31 cellular contexts compared by ENCODE assay signal in the genomic region with DNA sequence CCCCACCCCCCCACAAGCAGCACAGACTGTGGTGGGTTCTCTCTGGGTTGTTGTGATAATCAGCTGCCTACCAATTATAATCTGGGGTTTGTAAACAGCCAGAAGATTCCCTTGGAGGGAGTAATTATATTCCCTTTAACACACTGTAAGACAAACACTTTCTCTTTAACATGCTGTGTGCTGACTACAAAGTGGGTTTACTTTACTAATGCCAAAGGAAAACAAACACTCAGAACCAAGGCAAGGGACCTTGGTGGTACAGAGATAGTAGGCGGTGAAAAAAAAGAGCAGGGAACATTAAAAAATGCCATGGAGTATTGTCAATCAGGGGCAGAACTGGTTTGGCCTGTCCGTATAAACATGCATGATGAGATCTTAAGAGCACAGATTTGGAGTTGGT. TPM values are rescaled to one million over a fixed set of nuclear protein-coding genes. Genes with fewer than 3 reads are reported as not detected.
"Had no signal": no experiment of that assay in that cellular context is flagged by ENCODE, and none has a peak within 500 bp of the region (broad histone marks: within the 10 kb centered on the region; RNA-seq: fewer than 3 reads in every experiment).

No MANE protein-coding gene starts in this region.

- H3K27ac ChIP-seq: ascending aorta, breast epithelium, cardiac muscle cell, colonic mucosa, esophagus muscularis mucosa, foreskin keratinocyte, gastrocnemius medialis, heart left ventricle had no signal

- H3K4me3 Mint-ChIP-seq: activated CD4-positive, alpha-beta memory T cell treated with anti-CD3 and anti-CD28 coated beads, Interleukin-2, amount 10 ng/mL, durations not matched to agents 7 days and 5 days; activated CD4-positive, alpha-beta T cell treated with anti-CD3 and anti-CD28 coated beads, Interleukin-2, amount 10 ng/mL, durations not matched to agents 7 days and 5 days; activated naive CD4-positive, alpha-beta T cell treated with anti-CD3 and anti-CD28 coated beads, Interleukin-2, amount 10 ng/mL, durations not matched to agents 7 days and 5 days; activated naive CD8-positive, alpha-beta T cell treated with anti-CD3 and anti-CD28 coated beads, Interleukin-2, amount 10 ng/mL, durations not matched to agents 7 days and 5 days; activated T-cell treated with anti-CD3 and anti-CD28 coated beads, Interleukin-2, amount 50 U/mL, for 24 hours; activated T-cell treated with anti-CD3 and anti-CD28 coated beads, Interleukin-2, amount 50 U/mL, for 72 hours; endodermal cell; WTC11 had no signal

- H3K27me3 ChIP-seq: ascending aorta had no signal

- H3K9me3 ChIP-seq: ascending aorta, breast epithelium, colonic mucosa, esophagus muscularis mucosa, gastrocnemius medialis, heart left ventricle had no signal

- H3K4me1 Mint-ChIP-seq: activated naive CD8-positive, alpha-beta T cell treated with anti-CD3 and anti-CD28 coated beads, Interleukin-2, amount 10 ng/mL, durations not matched to agents 7 days and 5 days had no signal

- H3K9me3 Mint-ChIP-seq: activated CD4-positive, alpha-beta memory T cell treated with anti-CD3 and anti-CD28 coated beads, Interleukin-2, amount 10 ng/mL, durations not matched to agents 7 days and 5 days; activated CD4-positive, alpha-beta T cell treated with anti-CD3 and anti-CD28 coated beads, Interleukin-2, amount 10 ng/mL, durations not matched to agents 7 days and 5 days; activated naive CD4-positive, alpha-beta T cell treated with anti-CD3 and anti-CD28 coated beads, Interleukin-2, amount 10 ng/mL, durations not matched to agents 7 days and 5 days; activated naive CD4-positive, alpha-beta T cell treated with anti-CD3 and anti-CD28 coated beads, Interleukin-2, amount 50 U/mL, for 72 hours; activated naive CD8-positive, alpha-beta T cell treated with anti-CD3 and anti-CD28 coated beads, Interleukin-2, amount 10 ng/mL, durations not matched to agents 7 days and 5 days; activated T-cell treated with anti-CD3 and anti-CD28 coated beads, Interleukin-2, amount 50 U/mL, for 24 hours; activated T-cell treated with anti-CD3 and anti-CD28 coated beads, Interleukin-2, amount 50 U/mL, for 72 hours; brain had no signal

- ATAC-seq: activated naive CD4-positive, alpha-beta T cell treated with anti-CD3 and anti-CD28 coated beads, Interleukin-2, amount 50 U/mL, for 72 hours; activated T-cell treated with anti-CD3 and anti-CD28 coated beads, Interleukin-2, amount 50 U/mL, for 72 hours; foreskin keratinocyte; gastrocnemius medialis; heart left ventricle; WTC11 had no signal

- H3K4me3 ChIP-seq: ascending aorta, breast epithelium, cardiac muscle cell, colonic mucosa, esophagus muscularis mucosa, gastrocnemius medialis, heart left ventricle had no signal

- DNase-seq: activated CD4-positive, alpha-beta memory T cell treated with anti-CD3 and anti-CD28 coated beads, Interleukin-2, amount 10 ng/mL, durations not matched to agents 7 days and 5 days; activated CD4-positive, alpha-beta T cell treated with anti-CD3 and anti-CD28 coated beads for 1 hour; activated CD4-positive, alpha-beta T cell treated with anti-CD3 and anti-CD28 coated beads for 4 hours; activated CD4-positive, alpha-beta T cell treated with anti-CD3 and anti-CD28 coated beads, Interleukin-2, amount 10 ng/mL, durations not matched to agents 7 days and 5 days; activated CD4-positive, alpha-beta T cell treated with anti-CD3 and anti-CD28 coated beads, Interleukin-2, amount 50 U/mL, for 4 hours; activated CD8-positive, alpha-beta memory T cell treated with anti-CD3 and anti-CD28 coated beads, Interleukin-2, amount 50 U/mL, for 48 hours; activated gamma-delta T cell; activated naive CD4-positive, alpha-beta T cell; activated naive CD4-positive, alpha-beta T cell treated with anti-CD3 and anti-CD28 coated beads, Interleukin-2, amount 10 ng/mL, durations not matched to agents 7 days and 5 days; activated naive CD8-positive, alpha-beta T cell treated with anti-CD3 and anti-CD28 coated beads, Interleukin-2, amount 10 ng/mL, durations not matched to agents 7 days and 5 days; activated T-cell treated with anti-CD3 and anti-CD28 coated beads for 4 hours; activated T-cell treated with anti-CD3 and anti-CD28 coated beads, Interleukin-2, amount 50 U/mL, for 24 hours; activated T-cell treated with anti-CD3 and anti-CD28 coated beads, Interleukin-2, amount 50 U/mL, for 72 hours; central memory CD4-positive, alpha-beta T cell; cerebellar nuclear complex; colonic mucosa; effector CD8-positive, alpha-beta T cell; endodermal cell; erythroblast; foreskin keratinocyte; gastrocnemius medialis; glutamatergic neuron; heart left ventricle; hypothalamus had no signal

- H3K27ac Mint-ChIP-seq: activated CD4-positive, alpha-beta memory T cell treated with anti-CD3 and anti-CD28 coated beads, Interleukin-2, amount 10 ng/mL, durations not matched to agents 7 days and 5 days; activated CD4-positive, alpha-beta T cell treated with anti-CD3 and anti-CD28 coated beads, Interleukin-2, amount 10 ng/mL, durations not matched to agents 7 days and 5 days; activated naive CD4-positive, alpha-beta T cell treated with anti-CD3 and anti-CD28 coated beads, Interleukin-2, amount 10 ng/mL, durations not matched to agents 7 days and 5 days; activated naive CD4-positive, alpha-beta T cell treated with anti-CD3 and anti-CD28 coated beads, Interleukin-2, amount 50 U/mL, for 72 hours; activated naive CD8-positive, alpha-beta T cell treated with anti-CD3 and anti-CD28 coated beads, Interleukin-2, amount 10 ng/mL, durations not matched to agents 7 days and 5 days; activated T-cell treated with anti-CD3 and anti-CD28 coated beads, Interleukin-2, amount 50 U/mL, for 24 hours; activated T-cell treated with anti-CD3 and anti-CD28 coated beads, Interleukin-2, amount 50 U/mL, for 72 hours; brain; endodermal cell; WTC11 had no signal

- H3K36me3 ChIP-seq: ascending aorta, breast epithelium, cardiac muscle cell, colonic mucosa, esophagus muscularis mucosa, gastrocnemius medialis, heart left ventricle had no signal

- H3K4me1 ChIP-seq: breast epithelium, colonic mucosa, foreskin keratinocyte had no signal

RNA-seq across cellular contexts. Expression of gene VAT1L, which starts 3.0 kb away (rescaled TPM):
- total RNA-seq: activated CD4-positive, alpha-beta T cell treated with anti-CD3 and anti-CD28 coated beads, Interleukin-2, amount 10 ng/mL, durations not matched to agents 7 days and 5 days; activated naive CD4-positive, alpha-beta T cell treated with anti-CD3 and anti-CD28 coated beads, Interleukin-2, amount 50 U/mL, for 72 hours; activated naive CD8-positive, alpha-beta T cell treated with anti-CD3 and anti-CD28 coated beads, Interleukin-2, amount 10 ng/mL, durations not matched to agents 7 days and 5 days; foreskin keratinocyte had no signal
- polyA plus RNA-seq: foreskin keratinocyte had no signal
